ENCODE assay signal across 10 cellular contexts in genomic region chr11:71252782-71253730, GRCh38. TPM values are rescaled to one million over a fixed set of nuclear protein-coding genes. Genes with fewer than 3 reads are reported as not detected.
DNase-seq lines count a peak whose midpoint lies in the region; ATAC-seq, FAIRE-seq and TF ChIP-seq lines count a peak whose summit lies in the region.
"Had no signal": no experiment of that assay in that cellular context is flagged by ENCODE, and none has a peak within 500 bp of the region (broad histone marks: within the 10 kb centered on the region; RNA-seq: fewer than 3 reads in every experiment).

No MANE protein-coding gene starts in this region.

- TF ChIP-seq CTCF in cardiac muscle cell (IDR thresholded peaks at IDR 0.05; ENCODE audit: low read depth, low read length): no peak
- no peak for TF ChIP-seq CTCF in bronchial epithelial cell (IDR thresholded peaks at IDR 0.05; ENCODE audit: insufficient read depth, low read length, severe bottlenecking)
- TF ChIP-seq CTCF in lower lobe of right lung (IDR thresholded peaks at IDR 0.05): no peak

- H3K4me3 ChIP-seq in cardiac muscle cell (peak overlapping the region; percentile 60), bronchial epithelial cell (ENCODE audit: low read depth, low read length) (peak overlapping the region; percentile 85), lower lobe of right lung (peak overlapping the region; percentile 62), urinary bladder (ENCODE audit: low read depth, low read length) (peak overlapping the region; percentile 50)

- WGBS in urinary bladder: 7% methylated on average over 40 of the region's 40 CpGs

- peaks cover 86% of the 10 kb centered on the region for H3K27me3 ChIP-seq in cardiac muscle cell
- no peaks in the 10 kb centered on the region for H3K27me3 ChIP-seq in bronchial epithelial cell (ENCODE audit: control insufficient read depth, insufficient read depth, low read length)
- H3K27me3 ChIP-seq in lower lobe of right lung (ENCODE audit: low read depth): peaks cover 52% of the 10 kb centered on the region

- H3K9me3 ChIP-seq in cardiac muscle cell (ENCODE audit: low read depth): no peaks in the 10 kb centered on the region
- no peaks in the 10 kb centered on the region for H3K9me3 ChIP-seq in lower lobe of right lung

- DNase-seq in cardiac muscle cell (ENCODE audit: low read depth in 1 of 2, low spot score in 1 of 2) (peak; percentile 33 to 61), Right ventricle myocardium superior (no peak), bronchial epithelial cell (ENCODE audit: low read depth) (peak; percentile 88), lower lobe of right lung (peak; percentile 63), DMS 273 treated with DMSO at 0.1 percent for 48 hours (lab: John Stamatoyannopoulos, UW) (no peak), NCI-H146 (lab: John Stamatoyannopoulos, UW) (no peak)
- DNase-seq: foreskin melanocyte, NCI-H510A had no signal

- H3K36me3 ChIP-seq in cardiac muscle cell (no peaks in the 10 kb centered on the region), bronchial epithelial cell (ENCODE audit: control insufficient read depth, insufficient read depth, low read length) (no peaks in the 10 kb centered on the region), lower lobe of right lung (no peaks in the 10 kb centered on the region), urinary bladder (ENCODE audit: insufficient read depth) (no peaks in the 10 kb centered on the region)

- intact Hi-C loops in Right ventricle myocardium superior (cut with DNase I): no loop called here
- intact Hi-C loops in lower lobe of right lung (cut with DNase I): no loop called here

- H3K27ac ChIP-seq in cardiac muscle cell (no peak overlapping the region), lower lobe of right lung (peak overlapping the region; percentile 84), urinary bladder (ENCODE audit: low read depth) (no peak overlapping the region)

- ATAC-seq in Right ventricle myocardium superior (ENCODE audit: poor library complexity) (no peak), lower lobe of right lung (peak; percentile 84), SK-N-SH treated with all-trans-retinoic acid at 6 μM for 48 hours (no peak)

- no peaks in the 10 kb centered on the region for H3K4me1 ChIP-seq in cardiac muscle cell (ENCODE audit: low read depth)
- peaks cover 14% of the 10 kb centered on the region for H3K4me1 ChIP-seq in lower lobe of right lung
- H3K4me1 ChIP-seq in urinary bladder (ENCODE audit: insufficient read depth): peaks cover 4% of the 10 kb centered on the region

- no peak for FAIRE-seq in bronchial epithelial cell (lab: Jason Lieb, UNC)

TF ChIP-seq in SK-N-SH treated with all-trans-retinoic acid at 6 μM for 48 hours, 23 proteins besides CTCF, POLR2A, EP300 and RAD21:
- TF ChIP-seq BACH2 (CRISPR knock-in tag; IDR thresholded peaks at IDR 0.05; ENCODE audit: borderline replicate concordance): no peak
- no peak for TF ChIP-seq ZNF565 (CRISPR knock-in tag; conservative IDR thresholded peaks at IDR 0.05; ENCODE audit: low read depth)
- TF ChIP-seq ZNF70 (CRISPR knock-in tag; IDR thresholded peaks at IDR 0.05): no peak
- TF ChIP-seq ZNF8 (CRISPR knock-in tag; IDR thresholded peaks at IDR 0.05): no peak
- TF ChIP-seq SNAI2 (CRISPR knock-in tag; IDR thresholded peaks at IDR 0.05): no peak
- no peak for TF ChIP-seq ISL1 (CRISPR knock-in tag; IDR thresholded peaks at IDR 0.05)
- TF ChIP-seq CSDC2 (CRISPR knock-in tag; IDR thresholded peaks at IDR 0.05): no peak
- no peak for TF ChIP-seq TOX (CRISPR knock-in tag; IDR thresholded peaks at IDR 0.05; ENCODE audit: borderline replicate concordance)
- no peak for TF ChIP-seq OSR1 (CRISPR knock-in tag; IDR thresholded peaks at IDR 0.05)
- TF ChIP-seq TSHZ2 (CRISPR knock-in tag; IDR thresholded peaks at IDR 0.05): no peak
- no peak for TF ChIP-seq PATZ1 (CRISPR knock-in tag; IDR thresholded peaks at IDR 0.05; ENCODE audit: borderline replicate concordance)
- TF ChIP-seq ZFP3 (CRISPR knock-in tag; IDR thresholded peaks at IDR 0.05): no peak
- TF ChIP-seq RARB (CRISPR knock-in tag; IDR thresholded peaks at IDR 0.05): no peak
- no peak for TF ChIP-seq CREB5 (CRISPR knock-in tag; IDR thresholded peaks at IDR 0.05; ENCODE audit: low read depth)
- TF ChIP-seq ZFP30 (CRISPR knock-in tag; IDR thresholded peaks at IDR 0.05): no peak
- no peak for TF ChIP-seq POU6F1 (CRISPR knock-in tag; IDR thresholded peaks at IDR 0.05; ENCODE audit: borderline replicate concordance, low read depth)
- no peak for TF ChIP-seq ZC3H10 (CRISPR knock-in tag; IDR thresholded peaks at IDR 0.05)

RNA-seq across cellular contexts. Expression of gene SHANK2, which starts 0.7 kb away (rescaled TPM):
- total RNA-seq in cardiac muscle cell: 0.07 and 0.83 TPM in 2 replicates
- 0.06 TPM in 1 of 2 replicates, not detected in the other for polyA plus RNA-seq in cardiac muscle cell
- 0.11 TPM for total RNA-seq in Right ventricle myocardium superior
- total RNA-seq in bronchial epithelial cell: 6.6 and 8.1 TPM in 2 replicates
- total RNA-seq in lower lobe of right lung: 59.8 TPM
- 6.2 TPM for total RNA-seq in urinary bladder
- 3.0 TPM for polyA plus RNA-seq in urinary bladder

Comparison
In these comparisons a context has a peak if more than half of its experiments do, and no peak if none do; other contexts are left out.
1. DNase-seq: peak in cardiac muscle cell (2 of 2), bronchial epithelial cell (single experiment) and lower lobe of right lung (single experiment); none in Right ventricle myocardium superior (single experiment), DMS 273 treated with DMSO at 0.1 percent for 48 hours (single experiment) and NCI-H146 (single experiment).
2. ATAC-seq: peak in lower lobe of right lung (2 of 2); none in Right ventricle myocardium superior (single experiment) and SK-N-SH treated with all-trans-retinoic acid at 6 μM for 48 hours (single experiment).
3. Peak in every context shown above with its lines, with median percentiles within 50 percentile points of each other: H3K4me3 ChIP-seq.